1 cellular context compared by ENCODE assay signal in genomic region chr9:128818099-128818838, GRCh38.
A peak's percentile ranks its signal among the peaks of the same experiment; 100 is the strongest.
TF ChIP-seq lines count a peak whose summit lies in the region.

ENDOG (plus strand) TSS chr9:128818500; CDS start chr9:128818685, 185 bp downstream.

TF ChIP-seq in K562, 482 proteins besides CTCF, POLR2A, EP300 and RAD21 (continued from another document and continues in another):
- TF ChIP-seq, protein P1, sequence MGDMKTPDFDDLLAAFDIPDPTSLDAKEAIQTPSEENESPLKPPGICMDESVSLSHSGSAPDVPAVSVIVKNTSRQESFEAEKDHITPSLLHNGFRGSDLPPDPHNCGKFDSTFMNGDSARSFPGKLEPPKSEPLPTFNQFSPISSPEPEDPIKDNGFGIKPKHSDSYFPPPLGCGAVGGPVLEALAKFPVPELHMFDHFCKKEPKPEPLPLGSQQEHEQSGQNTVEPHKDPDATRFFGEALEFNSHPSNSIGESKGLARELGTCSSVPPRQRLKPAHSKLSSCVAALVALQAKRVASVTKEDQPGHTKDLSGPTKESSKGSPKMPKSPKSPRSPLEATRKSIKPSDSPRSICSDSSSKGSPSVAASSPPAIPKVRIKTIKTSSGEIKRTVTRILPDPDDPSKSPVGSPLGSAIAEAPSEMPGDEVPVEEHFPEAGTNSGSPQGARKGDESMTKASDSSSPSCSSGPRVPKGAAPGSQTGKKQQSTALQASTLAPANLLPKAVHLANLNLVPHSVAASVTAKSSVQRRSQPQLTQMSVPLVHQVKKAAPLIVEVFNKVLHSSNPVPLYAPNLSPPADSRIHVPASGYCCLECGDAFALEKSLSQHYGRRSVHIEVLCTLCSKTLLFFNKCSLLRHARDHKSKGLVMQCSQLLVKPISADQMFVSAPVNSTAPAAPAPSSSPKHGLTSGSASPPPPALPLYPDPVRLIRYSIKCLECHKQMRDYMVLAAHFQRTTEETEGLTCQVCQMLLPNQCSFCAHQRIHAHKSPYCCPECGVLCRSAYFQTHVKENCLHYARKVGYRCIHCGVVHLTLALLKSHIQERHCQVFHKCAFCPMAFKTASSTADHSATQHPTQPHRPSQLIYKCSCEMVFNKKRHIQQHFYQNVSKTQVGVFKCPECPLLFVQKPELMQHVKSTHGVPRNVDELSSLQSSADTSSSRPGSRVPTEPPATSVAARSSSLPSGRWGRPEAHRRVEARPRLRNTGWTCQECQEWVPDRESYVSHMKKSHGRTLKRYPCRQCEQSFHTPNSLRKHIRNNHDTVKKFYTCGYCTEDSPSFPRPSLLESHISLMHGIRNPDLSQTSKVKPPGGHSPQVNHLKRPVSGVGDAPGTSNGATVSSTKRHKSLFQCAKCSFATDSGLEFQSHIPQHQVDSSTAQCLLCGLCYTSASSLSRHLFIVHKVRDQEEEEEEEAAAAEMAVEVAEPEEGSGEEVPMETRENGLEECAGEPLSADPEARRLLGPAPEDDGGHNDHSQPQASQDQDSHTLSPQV (IDR thresholded peaks at IDR 0.05): peak; percentile 64
- peak; percentile 94 for TF ChIP-seq POLR2G (IDR thresholded peaks at IDR 0.05; ENCODE audit: low read depth, low read length)
- TF ChIP-seq SIN3B (IDR thresholded peaks at IDR 0.05; ENCODE audit: low read depth): peak; percentile 47; the same call in 1 of the 2 replicates
- peak; percentile 64 for TF ChIP-seq FOXM1 (IDR thresholded peaks at IDR 0.05; ENCODE audit: low read depth)
- TF ChIP-seq FOXM1 (CRISPR knock-in tag; IDR thresholded peaks at IDR 0.05; ENCODE audit: low read depth): no peak
- peak; percentile 91 for TF ChIP-seq RBFOX2 (IDR thresholded peaks at IDR 0.05; ENCODE audit: low read depth, low read length)
- TF ChIP-seq, protein P2, sequence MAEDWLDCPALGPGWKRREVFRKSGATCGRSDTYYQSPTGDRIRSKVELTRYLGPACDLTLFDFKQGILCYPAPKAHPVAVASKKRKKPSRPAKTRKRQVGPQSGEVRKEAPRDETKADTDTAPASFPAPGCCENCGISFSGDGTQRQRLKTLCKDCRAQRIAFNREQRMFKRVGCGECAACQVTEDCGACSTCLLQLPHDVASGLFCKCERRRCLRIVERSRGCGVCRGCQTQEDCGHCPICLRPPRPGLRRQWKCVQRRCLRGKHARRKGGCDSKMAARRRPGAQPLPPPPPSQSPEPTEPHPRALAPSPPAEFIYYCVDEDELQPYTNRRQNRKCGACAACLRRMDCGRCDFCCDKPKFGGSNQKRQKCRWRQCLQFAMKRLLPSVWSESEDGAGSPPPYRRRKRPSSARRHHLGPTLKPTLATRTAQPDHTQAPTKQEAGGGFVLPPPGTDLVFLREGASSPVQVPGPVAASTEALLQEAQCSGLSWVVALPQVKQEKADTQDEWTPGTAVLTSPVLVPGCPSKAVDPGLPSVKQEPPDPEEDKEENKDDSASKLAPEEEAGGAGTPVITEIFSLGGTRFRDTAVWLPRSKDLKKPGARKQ (CRISPR knock-in tag; IDR thresholded peaks at IDR 0.05): peak; percentile 85
- TF ChIP-seq MYNN (IDR thresholded peaks at IDR 0.05): peak; percentile 13; the same call in 1 of the 2 replicates
- TF ChIP-seq MYNN (CRISPR knock-in tag; IDR thresholded peaks at IDR 0.05): no peak
- peak in 2 of 3 experiments; percentile 59 to 73 for TF ChIP-seq YY1 (IDR thresholded peaks at IDR 0.05; ENCODE audit: borderline replicate concordance in 1 of 3, control insufficient read depth in 1 of 3, extremely low read depth in 1 of 3, insufficient read depth in 3 of 3, insufficient read length in 1 of 3, insufficient replicate concordance in 2 of 3, low read depth in 1 of 3, low read length in 2 of 3)
- no peak for TF ChIP-seq ZBTB26 (CRISPR knock-in tag; IDR thresholded peaks at IDR 0.05)
- peak; percentile 48 for TF ChIP-seq CCNT2 (IDR thresholded peaks at IDR 0.05; ENCODE audit: borderline replicate concordance, extremely low read depth, insufficient read length, low read depth, low read length)
- TF ChIP-seq ZBTB12 (CRISPR knock-in tag; IDR thresholded peaks at IDR 0.05): 0 out of 2 replicates have a peak, but pooled peaks have one; percentile 43
- TF ChIP-seq RBM22 (IDR thresholded peaks at IDR 0.05; ENCODE audit: low read depth, low read length, poor library complexity, severe bottlenecking): no peak
- peak; percentile 93 for TF ChIP-seq POLR2AphosphoS5 (IDR thresholded peaks at IDR 0.05; ENCODE audit: control insufficient read depth, insufficient read depth, low read depth, low read length)
- TF ChIP-seq HSF4 (CRISPR knock-in tag; IDR thresholded peaks at IDR 0.05; ENCODE audit: borderline replicate concordance): no peak
- peak; percentile 65; the same call in 1 of the 2 replicates for TF ChIP-seq SMC3 (conservative IDR thresholded peaks at IDR 0.05; ENCODE audit: insufficient read depth, low read depth, low read length)
- TF ChIP-seq NEUROD1 (IDR thresholded peaks at IDR 0.05; ENCODE audit: borderline replicate concordance, low read depth, low read length, partially characterized antibody): no peak
- TF ChIP-seq FIP1L1 (IDR thresholded peaks at IDR 0.05; ENCODE audit: low read depth, low read length, poor library complexity, severe bottlenecking): peak; percentile 22
- peak; percentile 84 for TF ChIP-seq EP400 (IDR thresholded peaks at IDR 0.05)
- no peak; the same call in 1 of the 2 replicates for TF ChIP-seq TRIM28 (IDR thresholded peaks at IDR 0.05)
- no peak for TF ChIP-seq MECOM (CRISPR knock-in tag; IDR thresholded peaks at IDR 0.05)
- TF ChIP-seq, protein P3, sequence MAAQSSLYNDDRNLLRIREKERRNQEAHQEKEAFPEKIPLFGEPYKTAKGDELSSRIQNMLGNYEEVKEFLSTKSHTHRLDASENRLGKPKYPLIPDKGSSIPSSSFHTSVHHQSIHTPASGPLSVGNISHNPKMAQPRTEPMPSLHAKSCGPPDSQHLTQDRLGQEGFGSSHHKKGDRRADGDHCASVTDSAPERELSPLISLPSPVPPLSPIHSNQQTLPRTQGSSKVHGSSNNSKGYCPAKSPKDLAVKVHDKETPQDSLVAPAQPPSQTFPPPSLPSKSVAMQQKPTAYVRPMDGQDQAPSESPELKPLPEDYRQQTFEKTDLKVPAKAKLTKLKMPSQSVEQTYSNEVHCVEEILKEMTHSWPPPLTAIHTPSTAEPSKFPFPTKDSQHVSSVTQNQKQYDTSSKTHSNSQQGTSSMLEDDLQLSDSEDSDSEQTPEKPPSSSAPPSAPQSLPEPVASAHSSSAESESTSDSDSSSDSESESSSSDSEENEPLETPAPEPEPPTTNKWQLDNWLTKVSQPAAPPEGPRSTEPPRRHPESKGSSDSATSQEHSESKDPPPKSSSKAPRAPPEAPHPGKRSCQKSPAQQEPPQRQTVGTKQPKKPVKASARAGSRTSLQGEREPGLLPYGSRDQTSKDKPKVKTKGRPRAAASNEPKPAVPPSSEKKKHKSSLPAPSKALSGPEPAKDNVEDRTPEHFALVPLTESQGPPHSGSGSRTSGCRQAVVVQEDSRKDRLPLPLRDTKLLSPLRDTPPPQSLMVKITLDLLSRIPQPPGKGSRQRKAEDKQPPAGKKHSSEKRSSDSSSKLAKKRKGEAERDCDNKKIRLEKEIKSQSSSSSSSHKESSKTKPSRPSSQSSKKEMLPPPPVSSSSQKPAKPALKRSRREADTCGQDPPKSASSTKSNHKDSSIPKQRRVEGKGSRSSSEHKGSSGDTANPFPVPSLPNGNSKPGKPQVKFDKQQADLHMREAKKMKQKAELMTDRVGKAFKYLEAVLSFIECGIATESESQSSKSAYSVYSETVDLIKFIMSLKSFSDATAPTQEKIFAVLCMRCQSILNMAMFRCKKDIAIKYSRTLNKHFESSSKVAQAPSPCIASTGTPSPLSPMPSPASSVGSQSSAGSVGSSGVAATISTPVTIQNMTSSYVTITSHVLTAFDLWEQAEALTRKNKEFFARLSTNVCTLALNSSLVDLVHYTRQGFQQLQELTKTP (IDR thresholded peaks at IDR 0.05; ENCODE audit: low read depth in 1 of 2, partially characterized antibody in 2 of 2): no peak
- 0 out of 2 replicates have a peak, but pooled peaks have one; percentile 56 for TF ChIP-seq ZNF12 (CRISPR knock-in tag; IDR thresholded peaks at IDR 0.05)
- no peak for TF ChIP-seq ASH1L (IDR thresholded peaks at IDR 0.05; ENCODE audit: borderline replicate concordance, low read depth, partially characterized antibody)
- peak in 1 of 2 experiments; percentile 60; a peak in 1 of 3 replicates for TF ChIP-seq CBX3 (IDR thresholded peaks at IDR 0.05; ENCODE audit: borderline replicate concordance in 1 of 2, low read length in 2 of 2)
- TF ChIP-seq ARHGAP35 (IDR thresholded peaks at IDR 0.05; ENCODE audit: partially characterized antibody): no peak
- peak; percentile 31 for TF ChIP-seq NFYB (IDR thresholded peaks at IDR 0.05; ENCODE audit: extremely low read depth, insufficient read length)
- peak in 1 of 2 experiments; percentile 47; a peak in 1 of 4 replicates for TF ChIP-seq SRF (CRISPR knock-in tag; IDR thresholded peaks at IDR 0.05)
- TF ChIP-seq XRCC5 (IDR thresholded peaks at IDR 0.05; ENCODE audit: low read depth, low read length): peak; percentile 66; the same call in 1 of the 2 replicates
- peak; percentile 76 for TF ChIP-seq NR2C2 (CRISPR knock-in tag; IDR thresholded peaks at IDR 0.05)
- TF ChIP-seq NR2C2 (tag; IDR thresholded peaks at IDR 0.05): peak; percentile 67
- TF ChIP-seq TOE1 (IDR thresholded peaks at IDR 0.05; ENCODE audit: borderline replicate concordance): peak; percentile 85; the same call in 1 of the 2 replicates
- no peak for TF ChIP-seq TOE1 (CRISPR knock-in tag; IDR thresholded peaks at IDR 0.05; ENCODE audit: borderline replicate concordance, low read depth)
- peak; percentile 88 for TF ChIP-seq TAF1 (IDR thresholded peaks at IDR 0.05; ENCODE audit: control insufficient read depth, extremely low read depth, insufficient read depth, low read length, severe bottlenecking)
- TF ChIP-seq POLR2B (IDR thresholded peaks at IDR 0.05; ENCODE audit: low read depth, partially characterized antibody): peak; percentile 79
- 0 out of 2 replicates have a peak, but pooled peaks have one; percentile 45 for TF ChIP-seq ATF6 (CRISPR knock-in tag; IDR thresholded peaks at IDR 0.05)
- peak; percentile 42; the same call in 1 of the 2 replicates for TF ChIP-seq TAF7 (tag; IDR thresholded peaks at IDR 0.05)
